Comparison of ENCODE assay signal across 8 cellular contexts in genomic region chr2:197434541-197435513, GRCh38. TPM values are rescaled to one million over a fixed set of nuclear protein-coding genes. Genes with fewer than 3 reads are reported as not detected.
DNase-seq lines count a peak whose midpoint lies in the region; ATAC-seq and TF ChIP-seq lines count a peak whose summit lies in the region.

Gene SF3B1, minus strand, starts transcription at chr2:197435028. Its CDS starts 29 bp downstream, at chr2:197434999.

- H3K4me3 Mint-ChIP-seq in HFFc6, result peak within 1 kb of the TSS; percentile 96
- H3K4me3 Mint-ChIP-seq in activated naive CD4-positive, alpha-beta T cell treated with anti-CD3 and anti-CD28 coated beads, Interleukin-2, amount 10 ng/mL, durations not matched to agents 7 days and 5 days, result peak within 1 kb of the TSS; percentile 86

- H3K27ac ChIP-seq in SK-N-MC (peak within 1 kb of the TSS; percentile 94), gastroesophageal sphincter (peak within 1 kb of the TSS; percentile 92 to 98 (median 95)), neutrophil (peak within 1 kb of the TSS; percentile 94), substantia nigra (ENCODE audit: low read depth, low read length, poor library complexity, severe bottlenecking) (peak within 1 kb of the TSS; percentile 94)

- peak; percentile 86 for DNase-seq in GM04503 (ENCODE audit: low read depth)
- peak; percentile 97 for DNase-seq in HFFc6
- peak; percentile 99 for DNase-seq in NB4 (ENCODE audit: low read depth)
- peak; percentile 87 for DNase-seq in SK-N-MC (ENCODE audit: low read depth, low spot score)
- DNase-seq in activated naive CD4-positive, alpha-beta T cell treated with anti-CD3 and anti-CD28 coated beads, Interleukin-2, amount 10 ng/mL, durations not matched to agents 7 days and 5 days, result peak; percentile 100
- DNase-seq in substantia nigra (lab: John Stamatoyannopoulos, UW), result peak; percentile 81 to 99 (median 96)

- 0 to 3% methylated on average over 17 to 27 of the region's 74 CpGs for WGBS in gastroesophageal sphincter (ENCODE audit: low coverage in 1 of 2), 2 donors

- CTCF ChIA-PET in activated naive CD4-positive, alpha-beta T cell treated with anti-CD3 and anti-CD28 coated beads, Interleukin-2, amount 10 ng/mL, durations not matched to agents 7 days and 5 days (lab: Charles Lee), result interaction anchor here (1.0 to 1.9 kb wide), 2 partner anchors 18 to 509 kb away, joined by 3 to 7 read pairs; partner anchors contain the start of genes COQ10B and PGAP1

- peak within 1 kb of the TSS; percentile 100 for H3K27ac Mint-ChIP-seq in HFFc6
- H3K27ac Mint-ChIP-seq in activated naive CD4-positive, alpha-beta T cell treated with anti-CD3 and anti-CD28 coated beads, Interleukin-2, amount 10 ng/mL, durations not matched to agents 7 days and 5 days, result peak within 1 kb of the TSS; percentile 100

- TF ChIP-seq POLR2A in NB4 (IDR thresholded peaks at IDR 0.05; ENCODE audit: extremely low read depth, insufficient read length) (peak; percentile 90), gastroesophageal sphincter (IDR thresholded peaks at IDR 0.05) (peak; percentile 78 to 87)

- H3K9me3 Mint-ChIP-seq in HFFc6, result no peaks in the 10 kb centered on the region
- no peaks in the 10 kb centered on the region for H3K9me3 Mint-ChIP-seq in activated naive CD4-positive, alpha-beta T cell treated with anti-CD3 and anti-CD28 coated beads, Interleukin-2, amount 10 ng/mL, durations not matched to agents 7 days and 5 days

- H3K4me1 Mint-ChIP-seq in HFFc6 (ENCODE audit: low read depth), result peaks cover 42% of the 10 kb centered on the region
- peaks cover 49% of the 10 kb centered on the region for H3K4me1 Mint-ChIP-seq in activated naive CD4-positive, alpha-beta T cell treated with anti-CD3 and anti-CD28 coated beads, Interleukin-2, amount 10 ng/mL, durations not matched to agents 7 days and 5 days

- peak; percentile 99 for ATAC-seq in gastroesophageal sphincter

- no peak; the same call in 1 of the 2 replicates for TF ChIP-seq CTCF in HFFc6 (IDR thresholded peaks at IDR 0.05)
- no peak for TF ChIP-seq CTCF in NB4 (IDR thresholded peaks at IDR 0.05; ENCODE audit: low read depth, low read length)
- peak in 1 of 4 experiments; percentile 2 for TF ChIP-seq CTCF in gastroesophageal sphincter (IDR thresholded peaks at IDR 0.05)
- peak; percentile 39 for TF ChIP-seq CTCF in neutrophil (IDR thresholded peaks at IDR 0.05)

- peaks cover 19% of the 10 kb centered on the region for H3K36me3 Mint-ChIP-seq in HFFc6 (ENCODE audit: low read depth)
- peaks cover 20% of the 10 kb centered on the region for H3K36me3 Mint-ChIP-seq in activated naive CD4-positive, alpha-beta T cell treated with anti-CD3 and anti-CD28 coated beads, Interleukin-2, amount 10 ng/mL, durations not matched to agents 7 days and 5 days

- H3K36me3 ChIP-seq in SK-N-MC (ENCODE audit: insufficient read depth, low read length), result peaks cover 5% of the 10 kb centered on the region
- peaks cover 0 to under 1% of the 10 kb centered on the region in 2 donors for H3K36me3 ChIP-seq in gastroesophageal sphincter
- H3K36me3 ChIP-seq in neutrophil, result no peaks in the 10 kb centered on the region

- H3K4me1 ChIP-seq in gastroesophageal sphincter (peaks cover 4 to 53% (median 24%) of the 10 kb centered on the region in 3 donors), neutrophil (ENCODE audit: control insufficient read depth in 1 of 2, insufficient read depth in 1 of 2, low read depth in 1 of 2, low read length in 1 of 2) (peaks cover 43 to 51% of the 10 kb centered on the region in 2 experiments)

- peak within 1 kb of the TSS; percentile 93 for H3K4me3 ChIP-seq in NB4 (ENCODE audit: low read depth, low read length)
- peak within 1 kb of the TSS; percentile 95 for H3K4me3 ChIP-seq in SK-N-MC
- peak within 1 kb of the TSS; percentile 77 to 93 for H3K4me3 ChIP-seq in gastroesophageal sphincter
- H3K4me3 ChIP-seq in neutrophil (ENCODE audit: low read depth in 1 of 2, low read length in 1 of 2), result peak within 1 kb of the TSS; percentile 96 to 100

- H3K27me3 Mint-ChIP-seq in HFFc6 (ENCODE audit: insufficient read depth), result peaks cover 3% of the 10 kb centered on the region
- H3K27me3 Mint-ChIP-seq in activated naive CD4-positive, alpha-beta T cell treated with anti-CD3 and anti-CD28 coated beads, Interleukin-2, amount 10 ng/mL, durations not matched to agents 7 days and 5 days, result no peaks in the 10 kb centered on the region

- TF ChIP-seq EP300 in gastroesophageal sphincter (IDR thresholded peaks at IDR 0.05), result no peak

- H3K27me3 ChIP-seq in gastroesophageal sphincter (no peaks in the 10 kb centered on the region), neutrophil (no peaks in the 10 kb centered on the region)

- H3K9me3 ChIP-seq in SK-N-MC (ENCODE audit: low read depth, low read length), result no peaks in the 10 kb centered on the region
- H3K9me3 ChIP-seq in gastroesophageal sphincter, result no peaks in the 10 kb centered on the region
- no peaks in the 10 kb centered on the region for H3K9me3 ChIP-seq in neutrophil

- peak within 1 kb of the TSS; percentile 99 for H3K9ac ChIP-seq in SK-N-MC (ENCODE audit: insufficient read length)

RNA-seq across cellular contexts. Expression of gene SF3B1, which starts in this region (rescaled TPM):
- total RNA-seq in HFFc6 (2021; fragmentation: NEBNext Ultra II Directional; extraction: Animal tissue kit (Norgen Biotek cat#: 25700)), result 100 to 1,000 TPM; 158 to 189 (median 175) TPM
- 100 to 1,000 TPM; 111 to 309 (median 188) TPM for total RNA-seq in gastroesophageal sphincter

Comparison
In these comparisons a context has a peak if more than half of its experiments do, and no peak if none do; other contexts are left out.
1. Peak in every context shown above with its lines: DNase-seq, ATAC-seq, H3K4me3 ChIP-seq and H3K27ac ChIP-seq.